Comparison of ENCODE assay signal across 22 cellular contexts in the genomic region with DNA sequence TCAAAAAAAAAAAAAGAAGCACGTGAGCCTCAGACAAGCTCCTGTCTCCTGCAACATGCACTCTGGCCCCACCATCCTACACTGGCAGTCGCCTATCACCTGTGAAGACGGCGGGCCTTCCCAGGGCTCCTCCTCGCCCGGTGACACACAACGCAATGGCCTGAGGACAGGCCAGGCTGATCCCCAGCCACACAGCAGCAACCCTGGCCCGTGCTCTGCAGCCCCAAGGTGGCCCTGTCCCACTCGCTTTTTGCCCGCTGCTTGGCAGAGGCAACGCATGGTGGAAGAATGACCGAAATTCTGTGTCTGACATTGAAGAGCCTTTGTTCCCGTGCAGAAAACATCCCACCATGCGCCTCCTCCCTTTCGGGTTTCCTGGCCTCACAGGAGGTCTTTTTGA. TPM values are rescaled to one million over a fixed set of nuclear protein-coding genes. Genes with fewer than 3 reads are reported as not detected.
"Had no signal": no experiment of that assay in that cellular context is flagged by ENCODE, and none has a peak within 500 bp of the region (broad histone marks: within the 10 kb centered on the region; RNA-seq: fewer than 3 reads in every experiment).

No MANE protein-coding gene starts in this region.

- ATAC-seq: Panc1 had no signal

- H3K4me3 ChIP-seq: SJSA1, SK-N-MC had no signal

- H3K36me3 ChIP-seq: SJSA1 had no signal

- H3K27ac ChIP-seq: RWPE1, SJSA1, SK-N-MC had no signal

- DNase-seq: Karpas-422, KG1, MM.1S, NCI-H1092 treated with DMSO at 0.1 percent for 48 hours, NCI-H1436, NCI-H187, NCI-H2029, NCI-H2081 treated with DMSO at 0.1 percent for 48 hours, NCI-H2171, NCI-H226, NCI-H446, NCI-H510A, NCI-H524 treated with DMSO at 0.1 percent for 48 hours, NCI-H69, NCI-H774, Right ventricle myocardium superior, SIG-M5 had no signal

- H3K4me1 ChIP-seq: SJSA1 had no signal

RNA-seq across cellular contexts. Expression of gene RADIL, which starts 8.1 kb away (rescaled TPM):
- total RNA-seq: HT-29 had no signal

RNA-seq across cellular contexts. Expression of gene PAPOLB, which starts 13.6 kb away (rescaled TPM):
- total RNA-seq: HT-29, SJSA1 had no signal
